Comparison of ENCODE assay signal across 1 cellular context in the genomic region with DNA sequence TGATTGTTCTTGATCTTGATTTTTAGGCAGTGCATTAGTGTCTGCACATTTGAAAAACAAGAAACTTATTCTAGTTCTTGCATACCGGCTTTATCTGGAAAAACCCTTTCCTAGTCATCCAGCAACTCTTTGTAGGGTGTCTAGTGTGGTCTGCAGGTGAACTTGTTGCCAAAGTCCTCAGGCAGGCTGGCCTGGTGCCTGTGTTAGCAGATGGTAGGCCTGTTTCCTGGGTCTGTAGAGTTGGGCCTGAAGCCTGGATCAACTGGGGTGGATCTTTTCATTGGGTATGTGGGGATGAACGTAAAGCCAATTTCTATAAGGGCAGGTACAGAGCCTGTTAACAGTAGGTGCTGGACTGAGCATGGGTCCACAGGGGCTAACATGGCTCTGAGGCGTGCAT.
TF ChIP-seq lines count a peak whose summit lies in the region.

No MANE protein-coding gene starts in this region.

TF ChIP-seq in H1, 55 proteins besides CTCF, POLR2A, EP300 and RAD21:
- TF ChIP-seq GABPA (IDR thresholded peaks at IDR 0.05; ENCODE audit: borderline replicate concordance, insufficient read depth, low read length) (no peak), MAFK (IDR thresholded peaks at IDR 0.05; ENCODE audit: low read depth, low read length) (no peak)
